8 cellular contexts compared by ENCODE assay signal in genomic region chr1:109113787-109114568, GRCh38.
A peak's percentile ranks its signal among the peaks of the same experiment; 100 is the strongest.
DNase-seq lines count a peak whose midpoint lies in the region; ATAC-seq and TF ChIP-seq lines count a peak whose summit lies in the region.

A gene with protein sequence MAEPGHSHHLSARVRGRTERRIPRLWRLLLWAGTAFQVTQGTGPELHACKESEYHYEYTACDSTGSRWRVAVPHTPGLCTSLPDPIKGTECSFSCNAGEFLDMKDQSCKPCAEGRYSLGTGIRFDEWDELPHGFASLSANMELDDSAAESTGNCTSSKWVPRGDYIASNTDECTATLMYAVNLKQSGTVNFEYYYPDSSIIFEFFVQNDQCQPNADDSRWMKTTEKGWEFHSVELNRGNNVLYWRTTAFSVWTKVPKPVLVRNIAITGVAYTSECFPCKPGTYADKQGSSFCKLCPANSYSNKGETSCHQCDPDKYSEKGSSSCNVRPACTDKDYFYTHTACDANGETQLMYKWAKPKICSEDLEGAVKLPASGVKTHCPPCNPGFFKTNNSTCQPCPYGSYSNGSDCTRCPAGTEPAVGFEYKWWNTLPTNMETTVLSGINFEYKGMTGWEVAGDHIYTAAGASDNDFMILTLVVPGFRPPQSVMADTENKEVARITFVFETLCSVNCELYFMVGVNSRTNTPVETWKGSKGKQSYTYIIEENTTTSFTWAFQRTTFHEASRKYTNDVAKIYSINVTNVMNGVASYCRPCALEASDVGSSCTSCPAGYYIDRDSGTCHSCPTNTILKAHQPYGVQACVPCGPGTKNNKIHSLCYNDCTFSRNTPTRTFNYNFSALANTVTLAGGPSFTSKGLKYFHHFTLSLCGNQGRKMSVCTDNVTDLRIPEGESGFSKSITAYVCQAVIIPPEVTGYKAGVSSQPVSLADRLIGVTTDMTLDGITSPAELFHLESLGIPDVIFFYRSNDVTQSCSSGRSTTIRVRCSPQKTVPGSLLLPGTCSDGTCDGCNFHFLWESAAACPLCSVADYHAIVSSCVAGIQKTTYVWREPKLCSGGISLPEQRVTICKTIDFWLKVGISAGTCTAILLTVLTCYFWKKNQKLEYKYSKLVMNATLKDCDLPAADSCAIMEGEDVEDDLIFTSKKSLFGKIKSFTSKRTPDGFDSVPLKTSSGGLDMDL (plus strand): TSS chr1:109114115. CDS start chr1:109114184, 69 bp downstream.

- H3K4me3 ChIP-seq in BLaER1 treated with 17β-estradiol and CSF1 and Interleukin-3, amounts not matched to agents 10 nM and 100 nM = peak within 1 kb of the TSS; percentile 40 to 67 (median 50)
- H3K4me3 ChIP-seq in coronary artery = peak within 1 kb of the TSS; percentile 64

- H3K4me3 Mint-ChIP-seq in memory B cell = peak within 1 kb of the TSS; percentile 85

- ATAC-seq in GM21529 (IDR thresholded peaks at IDR 0.05; ENCODE audit: unreplicated experiment) (peak; percentile 59), memory B cell (ENCODE audit: low read depth) (peak; percentile 69), GM21528 (IDR thresholded peaks at IDR 0.05; ENCODE audit: low FRiP score, unreplicated experiment) (no peak)

- DNase-seq in NCI-H1930 (lab: John Stamatoyannopoulos, UW) (peak; percentile 77 to 86), coronary artery (ENCODE audit: low spot score) (no peak), memory B cell (ENCODE audit: low spot score in 2 of 2) (peak; percentile 61 to 65)
- peak; percentile 78 to 84 for DNase-seq in activated CD4-positive, alpha-beta T cell treated with anti-CD3 and anti-CD28 coated beads, Interleukin-2, amount 50 U/mL, for 48 hours
- DNase-seq in stimulated activated CD4-positive, alpha-beta T cell treated with anti-CD3 and anti-CD28 coated beads, TNF-alpha, amount 100 ng/mL, for 48 hours (ENCODE audit: low read depth in 3 of 3) = peak; percentile 57 to 72 (median 59)

- H3K9me3 ChIP-seq in BLaER1 treated with 17β-estradiol and CSF1 and Interleukin-3, amounts not matched to agents 10 nM and 100 nM (replicated peaks in 1 of 11) = no peaks in the 10 kb centered on the region

- H3K9ac ChIP-seq in BLaER1 treated with 17β-estradiol and CSF1 and Interleukin-3, amounts not matched to agents 10 nM and 100 nM = peak within 1 kb of the TSS in 4 of 11 experiments; percentile 4 to 69 (median 34); a peak in 6 of 22 replicates

- no peak for TF ChIP-seq CTCF in coronary artery (IDR thresholded peaks at IDR 0.05)

- no peak within 1 kb of the TSS for H3K27ac ChIP-seq in BLaER1 treated with 17β-estradiol and CSF1 and Interleukin-3, amounts not matched to agents 10 nM and 100 nM
- H3K27ac ChIP-seq in coronary artery = no peak within 1 kb of the TSS

- H3K27me3 Mint-ChIP-seq in memory B cell = peaks cover 13% of the 10 kb centered on the region

- peaks cover 26% of the 10 kb centered on the region for H3K4me1 Mint-ChIP-seq in memory B cell

- H3K36me3 Mint-ChIP-seq in memory B cell = no peaks in the 10 kb centered on the region

- peak within 1 kb of the TSS; percentile 64 to 90 (median 82) for H3K4me2 ChIP-seq in BLaER1 treated with 17β-estradiol and CSF1 and Interleukin-3, amounts not matched to agents 10 nM and 100 nM

- H3K36me3 ChIP-seq in BLaER1 treated with 17β-estradiol and CSF1 and Interleukin-3, amounts not matched to agents 10 nM and 100 nM = no peaks in the 10 kb centered on the region

- no peaks in the 10 kb centered on the region for H3K9me3 Mint-ChIP-seq in memory B cell

- peaks cover 36 to 50% (median 42%) of the 10 kb centered on the region in 11 experiments for H3K27me3 ChIP-seq in BLaER1 treated with 17β-estradiol and CSF1 and Interleukin-3, amounts not matched to agents 10 nM and 100 nM

- H4K20me1 ChIP-seq in BLaER1 treated with 17β-estradiol and CSF1 and Interleukin-3, amounts not matched to agents 10 nM and 100 nM = peaks cover 0 to 13% (median 0%) of the 10 kb centered on the region in 11 experiments; a peak in 9 of 22 replicates

- peaks cover 27 to 32% (median 30%) of the 10 kb centered on the region in 10 experiments; a peak in 19 of 20 replicates for H3K4me1 ChIP-seq in BLaER1 treated with 17β-estradiol and CSF1 and Interleukin-3, amounts not matched to agents 10 nM and 100 nM

- peak within 1 kb of the TSS; percentile 96 for H3K27ac Mint-ChIP-seq in memory B cell
